8 cellular contexts compared by ENCODE assay signal in genomic region chr7:100799037-100799896, GRCh38. TPM values are rescaled to one million over a fixed set of nuclear protein-coding genes. Genes with fewer than 3 reads are reported as not detected.
DNase-seq lines count a peak whose midpoint lies in the region; ATAC-seq and TF ChIP-seq lines count a peak whose summit lies in the region.

No MANE protein-coding gene starts in this region.

- H3K4me1 ChIP-seq in endodermal cell (ENCODE audit: control insufficient read depth, insufficient read depth, low read length) (no peaks in the 10 kb centered on the region), stomach (peaks cover 24 to 46% (median 33%) of the 10 kb centered on the region in 4 donors)

- no peak for TF ChIP-seq POLR2A in stomach (IDR thresholded peaks at IDR 0.05)

- peaks cover 18% of the 10 kb centered on the region for H3K36me3 Mint-ChIP-seq in endodermal cell (ENCODE audit: low read depth)
- no peaks in the 10 kb centered on the region for H3K36me3 Mint-ChIP-seq in naive B cell

- no peaks in the 10 kb centered on the region for H3K27me3 ChIP-seq in endodermal cell (ENCODE audit: control insufficient read depth, insufficient read depth, low read length, poor library complexity, severe bottlenecking)
- peaks cover 0 to 50% (median 5%) of the 10 kb centered on the region in 3 donors for H3K27me3 ChIP-seq in stomach

- peaks cover 12% of the 10 kb centered on the region for H3K4me1 Mint-ChIP-seq in endodermal cell
- H3K4me1 Mint-ChIP-seq in naive B cell, result peaks cover 34 to 45% (median 44%) of the 10 kb centered on the region in 3 donors

- no peak overlapping the region for H3K27ac Mint-ChIP-seq in endodermal cell
- H3K27ac Mint-ChIP-seq in naive B cell, result peak overlapping the region; percentile 32 to 85 (median 68)

- TF ChIP-seq CTCF in endodermal cell (conservative IDR thresholded peaks at IDR 0.05) (peak; percentile 82), stomach (IDR thresholded peaks at IDR 0.05) (peak in 5 of 7 experiments; percentile 55 to 83 (median 78))

- ATAC-seq in naive B cell (ENCODE audit: low read depth in 2 of 2) (peak; percentile 16 to 25), GM19035 (IDR thresholded peaks at IDR 0.05; ENCODE audit: unreplicated experiment) (no peak)

- H3K27ac ChIP-seq in endodermal cell (ENCODE audit: low read depth, low read length), result no peak overlapping the region
- H3K27ac ChIP-seq in stomach, result no peak overlapping the region

- peaks cover 5% of the 10 kb centered on the region for H3K27me3 Mint-ChIP-seq in endodermal cell (ENCODE audit: insufficient read depth)
- peaks cover 0 to 11% (median 4%) of the 10 kb centered on the region in 3 donors for H3K27me3 Mint-ChIP-seq in naive B cell

- H3K9me3 ChIP-seq in endodermal cell (ENCODE audit: control insufficient read depth, low read length) (no peaks in the 10 kb centered on the region), stomach (no peaks in the 10 kb centered on the region)

- no peak for TF ChIP-seq EP300 in stomach (IDR thresholded peaks at IDR 0.05)

- H3K36me3 ChIP-seq in endodermal cell (ENCODE audit: control insufficient read depth, insufficient read depth, low read length), result peaks cover 17% of the 10 kb centered on the region
- peaks cover 0 to 3% (median under 1%) of the 10 kb centered on the region in 4 donors for H3K36me3 ChIP-seq in stomach

- H3K4me3 ChIP-seq in endodermal cell (ENCODE audit: low read length) (no peak overlapping the region), stomach (no peak overlapping the region)

- intact Hi-C loops in stomach (cut with DNase I; ENCODE audit: low total_unique reads), result no loop called here

- H3K4me3 Mint-ChIP-seq in endodermal cell (no peak overlapping the region), naive B cell (peak overlapping the region; percentile 15 to 85 (median 50))

- DNase-seq in SIG-M5 treated with dmso at 0.1 percent for 504 hours (lab: John Stamatoyannopoulos, UW; ENCODE audit: unreplicated experiment) (peak; percentile 67), SIG-M5 (lab: John Stamatoyannopoulos, UW) (no peak), NCI-H2227 (lab: John Stamatoyannopoulos, UW; ENCODE audit: unreplicated experiment) (peak; percentile 28), endodermal cell (peak; percentile 89), naive B cell (peak; percentile 42), stomach (peak; percentile 75)
- DNase-seq in activated CD4-positive, alpha-beta T cell treated with anti-CD3 and anti-CD28 coated beads, Interleukin-2, amount 50 U/mL, for 1 hour, result peak; percentile 44

- H3K9ac ChIP-seq in endodermal cell (ENCODE audit: extremely low read depth, low read length, poor library complexity, severe bottlenecking), result no peak overlapping the region

- H3K9me3 Mint-ChIP-seq in endodermal cell (no peaks in the 10 kb centered on the region), naive B cell (no peaks in the 10 kb centered on the region)

- 51 to 71% methylated on average over 8 to 14 of the region's 14 CpGs for WGBS in endodermal cell (ENCODE audit: insufficient coverage in 1 of 2, insufficient read length in 1 of 2), 2 experiments
- WGBS in stomach, 5 donors, result 13 to 21% (median 17%) methylated on average over 14 of the region's 14 CpGs

RNA-seq across cellular contexts. Expression of gene EPHB4, which starts 28.1 kb away (rescaled TPM):
- total RNA-seq in endodermal cell, result 100 to 1,000 TPM; 106 to 117 TPM
- 49.4 TPM for polyA plus RNA-seq in endodermal cell (2013, experiment 1 of 2)
- 46.5 TPM for polyA plus RNA-seq in endodermal cell (2013, experiment 2 of 2)
- under 1 TPM in 4 of 6 donors, not detected in 2; 0.19 to 0.69 (median 0.47) TPM for polyA plus RNA-seq in naive B cell (ENCODE audit: low read depth in 6 of 6)
- total RNA-seq in stomach, result 100 to 1,000 TPM in 1 of 5 donors, 10 to 100 TPM in 4; 22.2 to 128 (median 67.2) TPM
- polyA plus RNA-seq in stomach, result 10 to 100 TPM in 2 of 3 donors, 1 to 10 TPM in 1; 7.3 to 17.7 (median 13.9) TPM

RNA-seq across cellular contexts. Expression of gene SLC12A9, which starts 53.2 kb away (rescaled TPM):
- total RNA-seq in endodermal cell (10 to 100 TPM; 22.5 to 35.1 TPM), stomach (10 to 100 TPM in 3 of 5 donors, 1 to 10 TPM in 2; 2.9 to 44.6 (median 25.9) TPM)
- 17.0 TPM for polyA plus RNA-seq in endodermal cell (2013, experiment 1 of 2)
- polyA plus RNA-seq in endodermal cell (2013, experiment 2 of 2), result 16.7 TPM
- polyA plus RNA-seq in naive B cell (ENCODE audit: low read depth in 6 of 6) (10 to 100 TPM in 4 of 6 donors, 1 to 10 TPM in 2; 7.8 to 13.1 (median 11.5) TPM), stomach (10 to 100 TPM in 1 of 3 donors, 1 to 10 TPM in 2; 4.9 to 21.7 (median 9.0) TPM)
